28 cellular contexts compared by ENCODE assay signal in genomic region chr3:174303911-174304541, GRCh38.
DNase-seq lines count a peak whose midpoint lies in the region; ATAC-seq, FAIRE-seq and TF ChIP-seq lines count a peak whose summit lies in the region.
"Had no signal": no experiment of that assay in that cellular context is flagged by ENCODE, and none has a peak within 500 bp of the region (broad histone marks: within the 10 kb centered on the region; RNA-seq: fewer than 3 reads in every experiment).

No MANE protein-coding gene starts in this region.

- H2AK5ac ChIP-seq in neuronal stem cell (ENCODE audit: low read depth, low read length): no peak overlapping the region

- no peaks in the 10 kb centered on the region for H3K79me1 ChIP-seq in neuronal stem cell (ENCODE audit: low read depth, low read length)

- DNase-seq in HepG2 (ENCODE audit: low spot score) (no peak), hepatocyte (ENCODE audit: low spot score) (peak; percentile 16), neuronal stem cell (ENCODE audit: low spot score) (no peak), HUDEP-2 (lab: John Stamatoyannopoulos, UW; ENCODE audit: unreplicated experiment in 76 of 76) (no peak), Caco-2 (no peak)
- DNase-seq: AML-193; CD4-positive, alpha-beta T cell; COR-L47; DMS 273 treated with DMSO at 0.1 percent for 48 hours; DMS79; EL; GDM1; Kasumi-1; NCI-H1092 treated with DMSO at 0.1 percent for 48 hours; NCI-H1436; NCI-H187; NCI-H2081 treated with DMSO at 0.1 percent for 48 hours; NCI-H2171; NCI-H226; NCI-H510A; RPMI8226; SHP77 treated with DMSO at 0.1 percent for 48 hours had no signal

- H4K91ac ChIP-seq in neuronal stem cell (ENCODE audit: low read depth, low read length, poor library complexity): no peak overlapping the region

- WGBS in liver: 14% methylated on average over 2 of the region's 2 CpGs
- 4% methylated on average over 2 of the region's 2 CpGs for WGBS in HepG2 (ENCODE audit: low lambda C conversion rate)
- WGBS in hepatocyte (ENCODE audit: low lambda C conversion rate, missing lambda C conversion rate): 20% methylated on average over 2 of the region's 2 CpGs
- WGBS in neuronal stem cell (ENCODE audit: extremely low coverage in 2 of 2, insufficient read length in 2 of 2, insufficient replicate concordance in 1 of 2), 2 donors: no CpG with 5 or more reads among the region's 2 CpGs

- BruUV-seq in HepG2 (replicated peaks; lab: Mats Ljungman, UMichigan) (no TSS peak), Caco-2 (replicated peaks; lab: Mats Ljungman, UMichigan) (no TSS peak)

- no peak overlapping the region for H3K23ac ChIP-seq in neuronal stem cell (ENCODE audit: low read depth, low read length, poor library complexity)

- H3K27ac Mint-ChIP-seq in Caco-2 (ENCODE audit: unreplicated experiment): no peak overlapping the region
- H3K27ac Mint-ChIP-seq: CD4-positive, alpha-beta T cell had no signal

- no peak overlapping the region for H3K4me3 Mint-ChIP-seq in Caco-2 (ENCODE audit: unreplicated experiment)
- H3K4me3 Mint-ChIP-seq: CD4-positive, alpha-beta T cell had no signal

- H3K27me3 Mint-ChIP-seq in Caco-2 (ENCODE audit: insufficient read depth, unreplicated experiment): no peaks in the 10 kb centered on the region
- H3K27me3 Mint-ChIP-seq: CD4-positive, alpha-beta T cell had no signal

- H2BK15ac ChIP-seq in neuronal stem cell (ENCODE audit: low read length): no peak overlapping the region

- no peaks in the 10 kb centered on the region for H3K4me1 Mint-ChIP-seq in Caco-2 (ENCODE audit: low read depth, unreplicated experiment)

- TF ChIP-seq RAD21 in liver (IDR thresholded peaks at IDR 0.05) (no peak), HepG2 (CRISPR knock-in tag; IDR thresholded peaks at IDR 0.05) (no peak)

- no peak for TF ChIP-seq EP300 in HepG2 (IDR thresholded peaks at IDR 0.05; ENCODE audit: low read depth in 2 of 2, low read length in 2 of 2)
- no peak for TF ChIP-seq EP300 in HepG2 (CRISPR knock-in tag; IDR thresholded peaks at IDR 0.05; ENCODE audit: borderline replicate concordance)

- no peak overlapping the region for H4K8ac ChIP-seq in neuronal stem cell (ENCODE audit: low read depth, low read length)

- H2AFZ ChIP-seq in HepG2 (ENCODE audit: low read length) (no peak overlapping the region), hepatocyte (no peak overlapping the region), neuronal stem cell (ENCODE audit: low read length) (peak overlapping the region; percentile 54)

- no peak overlapping the region for H3K4me2 ChIP-seq in HepG2 (ENCODE audit: low read depth, low read length)
- H3K4me2 ChIP-seq in hepatocyte: peak overlapping the region; percentile 31
- H3K4me2 ChIP-seq in neuronal stem cell (ENCODE audit: insufficient read depth, low read length, poor library complexity, severe bottlenecking): no peak overlapping the region
- H3K4me2 ChIP-seq: BLaER1 treated with 17β-estradiol and CSF1 and Interleukin-3, amounts not matched to agents 10 nM and 100 nM had no signal

- H2BK120ac ChIP-seq in neuronal stem cell (ENCODE audit: low read depth, low read length): no peak overlapping the region

- H3K9me2 ChIP-seq in hepatocyte (replicated peaks; ENCODE audit: insufficient read depth): no peaks in the 10 kb centered on the region

- intact Hi-C loops in HepG2 (cut with micrococcal nuclease; ENCODE audit: unreplicated experiment) (no loop called here), Caco-2 (cut with micrococcal nuclease; ENCODE audit: unreplicated experiment) (no loop called here)

- no peaks in the 10 kb centered on the region for H3K36me3 ChIP-seq in liver (ENCODE audit: control insufficient read depth in 4 of 4, insufficient read depth in 3 of 4, low read depth in 1 of 4, low read length in 3 of 4)
- no peaks in the 10 kb centered on the region for H3K36me3 ChIP-seq in HepG2 (replicated peaks in 1 of 2; ENCODE audit: control insufficient read depth in 1 of 2, insufficient read depth in 2 of 2, low read length in 2 of 2)
- peaks cover 3% of the 10 kb centered on the region for H3K36me3 ChIP-seq in hepatocyte (replicated peaks; ENCODE audit: insufficient read depth, low read depth)
- H3K36me3 ChIP-seq in neuronal stem cell (replicated peaks in 1 of 2; ENCODE audit: control insufficient read depth in 2 of 2, insufficient read depth in 2 of 2, low read length in 2 of 2): no peaks in the 10 kb centered on the region
- no peaks in the 10 kb centered on the region for H3K36me3 ChIP-seq in Caco-2 (ENCODE audit: control insufficient read depth, insufficient read depth, low read length)
- H3K36me3 ChIP-seq: BLaER1 treated with 17β-estradiol and CSF1 and Interleukin-3, amounts not matched to agents 10 nM and 100 nM had no signal

- no peak for TF ChIP-seq CTCF in liver (IDR thresholded peaks at IDR 0.05; ENCODE audit: low read depth, low read length, missing input control)
- no peak for TF ChIP-seq CTCF in HepG2 (CRISPR knock-in tag; IDR thresholded peaks at IDR 0.05)
- TF ChIP-seq CTCF in hepatocyte (IDR thresholded peaks at IDR 0.05; ENCODE audit: poor library complexity): no peak
- TF ChIP-seq CTCF in Caco-2 (IDR thresholded peaks at IDR 0.05; ENCODE audit: insufficient read depth in 1 of 2, low read depth in 1 of 2, low read length in 1 of 2, severe bottlenecking in 1 of 2, unreplicated experiment in 1 of 2): no peak

- H2BK5ac ChIP-seq in neuronal stem cell (ENCODE audit: low read length): no peak overlapping the region

- no peaks in the 10 kb centered on the region for H3K79me2 ChIP-seq in HepG2 (ENCODE audit: insufficient read depth, low read length)
- no peaks in the 10 kb centered on the region for H3K79me2 ChIP-seq in hepatocyte

- H3K27ac ChIP-seq in liver (ENCODE audit: low read depth in 1 of 2, low read length in 2 of 2) (no peak overlapping the region), HepG2 (ENCODE audit: extremely low read length, insufficient read depth, low read length) (no peak overlapping the region), hepatocyte (peak overlapping the region; percentile 62), neuronal stem cell (replicated peaks; ENCODE audit: low read length) (no peak overlapping the region)
- H3K27ac ChIP-seq: BLaER1 treated with 17β-estradiol and CSF1 and Interleukin-3, amounts not matched to agents 10 nM and 100 nM had no signal

- H3K4me3 ChIP-seq in liver (ENCODE audit: low read depth in 1 of 3, low read length in 3 of 3) (no peak overlapping the region), HepG2 (replicated peaks in 1 of 3; ENCODE audit: insufficient read depth in 1 of 3, low read depth in 2 of 3, low read length in 3 of 3) (no peak overlapping the region), hepatocyte (no peak overlapping the region), neuronal stem cell (ENCODE audit: low read length in 2 of 2) (no peak overlapping the region), Caco-2 (ENCODE audit: low read depth, low read length) (no peak overlapping the region)
- H3K4me3 ChIP-seq: BLaER1 treated with 17β-estradiol and CSF1 and Interleukin-3, amounts not matched to agents 10 nM and 100 nM; GM12878; K562 had no signal

- no peaks in the 10 kb centered on the region for H4K20me1 ChIP-seq in HepG2 (ENCODE audit: insufficient read depth, low read length)
- no peaks in the 10 kb centered on the region for H4K20me1 ChIP-seq in hepatocyte (ENCODE audit: insufficient read depth, poor library complexity, severe bottlenecking)
- H4K20me1 ChIP-seq: BLaER1 treated with 17β-estradiol and CSF1 and Interleukin-3, amounts not matched to agents 10 nM and 100 nM had no signal

- CTCF ChIA-PET in HepG2 (lab: Yijun Ruan, JAX; ENCODE audit: low intra/inter-chr PET ratio, low total read pairs): no interaction called here
- CTCF ChIA-PET in Caco-2 (lab: Charles Lee): no interaction called here

- H3K18ac ChIP-seq in neuronal stem cell (ENCODE audit: low read length): no peak overlapping the region

- ATAC-seq in HepG2 (no peak), GM18873 (IDR thresholded peaks at IDR 0.05; ENCODE audit: low FRiP score, unreplicated experiment) (no peak)
- ATAC-seq: GM12878, K562 had no signal

- H3K27me3 ChIP-seq in liver (ENCODE audit: control insufficient read depth in 4 of 4, insufficient read depth in 4 of 4, low read length in 3 of 4): no peaks in the 10 kb centered on the region
- no peaks in the 10 kb centered on the region for H3K27me3 ChIP-seq in HepG2 (ENCODE audit: control insufficient read depth in 1 of 2, insufficient read depth in 2 of 2, low read length in 2 of 2)
- H3K27me3 ChIP-seq in hepatocyte: no peaks in the 10 kb centered on the region
- H3K27me3 ChIP-seq in neuronal stem cell (ENCODE audit: control insufficient read depth in 3 of 3, insufficient read depth in 3 of 3, low read depth in 1 of 3, low read length in 3 of 3): no peaks in the 10 kb centered on the region
- H3K27me3 ChIP-seq in Caco-2 (replicated peaks; ENCODE audit: control insufficient read depth, insufficient read depth, low read length): no peaks in the 10 kb centered on the region
- H3K27me3 ChIP-seq: BLaER1 treated with 17β-estradiol and CSF1 and Interleukin-3, amounts not matched to agents 10 nM and 100 nM had no signal

- H3K4me1 ChIP-seq in liver (ENCODE audit: control insufficient read depth in 4 of 4, insufficient read depth in 4 of 4, low read length in 3 of 4) (no peaks in the 10 kb centered on the region), HepG2 (ENCODE audit: insufficient read depth, low read length) (no peaks in the 10 kb centered on the region), hepatocyte (ENCODE audit: insufficient read depth) (peaks cover 18% of the 10 kb centered on the region), neuronal stem cell (ENCODE audit: control insufficient read depth in 2 of 2, insufficient read depth in 1 of 2, low read depth in 1 of 2, low read length in 2 of 2) (no peaks in the 10 kb centered on the region), Caco-2 (peaks cover 5% of the 10 kb centered on the region; the same call in 1 of the 2 replicates)

- no peak overlapping the region for H3K14ac ChIP-seq in neuronal stem cell (ENCODE audit: low read length)

- FAIRE-seq in HepG2 (lab: Jason Lieb, UNC): no peak
- FAIRE-seq: A204.1, GM12878, K562 had no signal

- no peak overlapping the region for H2BK12ac ChIP-seq in neuronal stem cell (ENCODE audit: low read length)

- H3K9me3 ChIP-seq in liver (ENCODE audit: control insufficient read depth in 4 of 4, low read length in 3 of 4) (no peaks in the 10 kb centered on the region), HepG2 (ENCODE audit: low read length) (no peaks in the 10 kb centered on the region), hepatocyte (ENCODE audit: low read depth) (no peaks in the 10 kb centered on the region), neuronal stem cell (replicated peaks in 1 of 2; ENCODE audit: control insufficient read depth in 2 of 2, insufficient read depth in 1 of 2, low read depth in 1 of 2, low read length in 2 of 2) (no peaks in the 10 kb centered on the region), Caco-2 (no peaks in the 10 kb centered on the region)
- H3K9me3 ChIP-seq: BLaER1 treated with 17β-estradiol and CSF1 and Interleukin-3, amounts not matched to agents 10 nM and 100 nM had no signal

- H3K9ac ChIP-seq in liver (ENCODE audit: low read depth in 1 of 2, low read length in 2 of 2) (no peak overlapping the region), HepG2 (ENCODE audit: insufficient read depth, low read depth, low read length) (no peak overlapping the region), neuronal stem cell (ENCODE audit: low read depth, low read length, poor library complexity) (no peak overlapping the region)
- H3K9ac ChIP-seq: BLaER1 treated with 17β-estradiol and CSF1 and Interleukin-3, amounts not matched to agents 10 nM and 100 nM had no signal

- TF ChIP-seq POLR2A in HepG2 (IDR thresholded peaks at IDR 0.05; ENCODE audit: insufficient read depth in 1 of 2, low read depth in 2 of 2, low read length in 2 of 2): no peak

- in situ Hi-C loops in HepG2 (cut with HindIII; ENCODE audit: extremely low pct_ligation_motif_present, low pct_unique_long_range_greater_than_20kb): no loop called here

- POLR2A ChIA-PET in HepG2 (lab: Yijun Ruan, JAX): no interaction called here
- POLR2A ChIA-PET in Caco-2 (lab: Charles Lee): no interaction called here

- no peaks in the 10 kb centered on the region for H3K9me3 Mint-ChIP-seq in Caco-2 (ENCODE audit: unreplicated experiment)
- H3K9me3 Mint-ChIP-seq: CD4-positive, alpha-beta T cell had no signal

- no peaks in the 10 kb centered on the region for H3K36me3 Mint-ChIP-seq in Caco-2 (ENCODE audit: insufficient read depth, unreplicated experiment)

- H3K4ac ChIP-seq in neuronal stem cell (ENCODE audit: low read length): no peak overlapping the region
